Comparison of ENCODE assay signal across 1 cellular context in the genomic region with DNA sequence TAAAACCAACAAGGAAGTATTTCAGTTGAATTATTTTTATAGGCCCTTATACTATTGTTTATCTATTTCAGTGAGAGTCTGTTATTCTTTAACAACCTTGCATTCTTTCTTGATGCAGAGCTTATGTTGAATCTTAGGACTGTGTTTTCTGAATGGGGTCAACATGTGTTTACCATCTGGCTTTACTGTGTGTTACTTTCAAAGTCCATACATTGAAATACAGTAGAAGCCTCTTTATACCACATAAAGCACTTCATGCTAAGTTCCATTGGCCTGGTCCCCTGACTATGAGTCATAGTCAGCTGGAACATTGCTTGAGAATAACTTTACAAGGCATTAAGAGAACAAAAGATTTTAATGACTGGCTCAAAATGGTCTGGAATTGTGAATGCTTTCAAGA.
TF ChIP-seq lines count a peak whose summit lies in the region.

No MANE protein-coding gene starts in this region.

TF ChIP-seq in IMR-90, 13 proteins besides CTCF, POLR2A, EP300 and RAD21:
- TF ChIP-seq RFX5 (IDR thresholded peaks at IDR 0.05; ENCODE audit: low read depth, low read length) (no peak), FOS (IDR thresholded peaks at IDR 0.05; ENCODE audit: low read depth, low read length) (peak; percentile 85)
